26 cellular contexts compared by ENCODE assay signal in genomic region chr7:28138837-28139236, GRCh38.
"Had no signal": no experiment of that assay in that cellular context is flagged by ENCODE, and none has a peak within 500 bp of the region (broad histone marks: within the 10 kb centered on the region; RNA-seq: fewer than 3 reads in every experiment).

No MANE protein-coding gene starts in this region.

- H3K27me3 ChIP-seq: left lung, pancreas, thyroid gland, upper lobe of right lung had no signal

- H3K36me3 ChIP-seq: left lung, lower lobe of right lung, pancreas, prostate gland, thyroid gland, upper lobe of right lung had no signal

- H3K4me3 Mint-ChIP-seq: immature natural killer cell; naive thymus-derived CD8-positive, alpha-beta T cell; stimulated activated naive CD8-positive, alpha-beta T cell treated with anti-CD3 and anti-CD28 coated beads, Interleukin-15, Interleukin-2, amounts not matched to agents 100 ng/mL and 50 ng/mL, for 24 hours had no signal

- H3K9me3 Mint-ChIP-seq: immature natural killer cell; naive thymus-derived CD8-positive, alpha-beta T cell; stimulated activated naive CD8-positive, alpha-beta T cell treated with anti-CD3 and anti-CD28 coated beads, Interleukin-15, Interleukin-2, amounts not matched to agents 100 ng/mL and 50 ng/mL, for 24 hours had no signal

- DNase-seq: head of caudate nucleus; immature natural killer cell; kidney; left colon; left lung; lower lobe of right lung; mammary epithelial cell; mesenchymal stem cell; naive thymus-derived CD8-positive, alpha-beta T cell; nucleus accumbens; pancreas; posterior cingulate gyrus; retina; right cardiac atrium; stimulated activated CD4-positive, alpha-beta T cell treated with anti-CD3 and anti-CD28 coated beads, Interleukin-12 subunit alpha, Interleukin-12 subunit beta, amount 100 ng/mL, for 4 hours; stimulated activated CD4-positive, alpha-beta T cell treated with anti-CD3 and anti-CD28 coated beads, Interleukin-15, amount 100 ng/mL, for 24 hours; stimulated activated CD4-positive, alpha-beta T cell treated with anti-CD3 and anti-CD28 coated beads, Interleukin-2, amount 100 ng/mL, for 24 hours; stimulated activated CD4-positive, alpha-beta T cell treated with anti-CD3 and anti-CD28 coated beads, Interleukin-4, amount 100 ng/mL, for 1 hour; stimulated activated naive CD4-positive, alpha-beta T cell; thyroid gland; trophoblast cell; upper lobe of right lung had no signal

- H3K4me3 ChIP-seq: left lung, lower lobe of right lung, pancreas, prostate gland, skin epidermis, thyroid gland, upper lobe of right lung had no signal

- H3K27me3 Mint-ChIP-seq: naive thymus-derived CD8-positive, alpha-beta T cell; stimulated activated naive CD8-positive, alpha-beta T cell treated with anti-CD3 and anti-CD28 coated beads, Interleukin-15, Interleukin-2, amounts not matched to agents 100 ng/mL and 50 ng/mL, for 24 hours had no signal

- H3K4me1 ChIP-seq: prostate gland had no signal

- H3K27ac Mint-ChIP-seq: naive thymus-derived CD8-positive, alpha-beta T cell; stimulated activated naive CD8-positive, alpha-beta T cell treated with anti-CD3 and anti-CD28 coated beads, Interleukin-15, Interleukin-2, amounts not matched to agents 100 ng/mL and 50 ng/mL, for 24 hours had no signal

- H3K36me3 Mint-ChIP-seq: naive thymus-derived CD8-positive, alpha-beta T cell had no signal

- H3K9me3 ChIP-seq: left lung, lower lobe of right lung, pancreas, prostate gland, thyroid gland, upper lobe of right lung had no signal

- ATAC-seq: left colon; left lung; lower lobe of right lung; naive thymus-derived CD8-positive, alpha-beta T cell; pancreas; right cardiac atrium; sciatic nerve; upper lobe of right lung had no signal

- H3K27ac ChIP-seq: left lung, lower lobe of right lung, pancreas, prostate gland, skin epidermis, thyroid gland, upper lobe of right lung had no signal
